In genomic region chr19:35120492-35120891, GRCh38 we compare ENCODE assay signal across 9 cellular contexts. TPM values are rescaled to one million over a fixed set of nuclear protein-coding genes. Genes with fewer than 3 reads are reported as not detected.
DNase-seq lines count a peak whose midpoint lies in the region; ATAC-seq and TF ChIP-seq lines count a peak whose summit lies in the region.
"Had no signal": no experiment of that assay in that cellular context is flagged by ENCODE, and none has a peak within 500 bp of the region (broad histone marks: within the 10 kb centered on the region; RNA-seq: fewer than 3 reads in every experiment).

No MANE protein-coding gene starts in this region.

- TF ChIP-seq CTCF in mucosa of descending colon (IDR thresholded peaks at IDR 0.05) = no peak

- intact Hi-C loops in mucosa of descending colon (cut with DNase I, micrococcal nuclease) = no loop called here

- peak overlapping the region; percentile 83 for H3K27ac ChIP-seq in angular gyrus (ENCODE audit: low read depth, low read length)

- H3K36me3 ChIP-seq in mucosa of descending colon (ENCODE audit: low read depth) = peaks cover 3% of the 10 kb centered on the region

- H3K4me3 ChIP-seq in mucosa of descending colon = no peak overlapping the region

- peaks cover 41% of the 10 kb centered on the region for H3K4me1 ChIP-seq in mucosa of descending colon (ENCODE audit: low read depth)

- ATAC-seq in mucosa of descending colon (peak; percentile 18), GM19035 (IDR thresholded peaks at IDR 0.05; ENCODE audit: unreplicated experiment) (no peak), GM21825 (IDR thresholded peaks at IDR 0.05; ENCODE audit: unreplicated experiment) (no peak)
- ATAC-seq: left cardiac atrium had no signal

- DNase-seq in AG08395 (ENCODE audit: low spot score) (peak; percentile 73), LHCN-M2 (ENCODE audit: low read depth) (peak; percentile 91), mucosa of descending colon (peak in 1 of 3 donors; percentile 65), germinal center (ENCODE audit: low spot score) (no peak)
- no peak for DNase-seq in stimulated activated CD4-positive, alpha-beta T cell treated with anti-CD3 and anti-CD28 coated beads, Interleukin-15, amount 100 ng/mL, for 24 hours
- DNase-seq: left cardiac atrium had no signal

- H3K9me3 ChIP-seq in mucosa of descending colon = no peaks in the 10 kb centered on the region

RNA-seq across cellular contexts. Expression of gene FXYD3, which starts 4.9 kb away (rescaled TPM):
- total RNA-seq in LHCN-M2 (2014; rRNA removed) = not detected in 2 replicates
- not detected for polyA plus RNA-seq in LHCN-M2 (2012)
- 1,000 to 10,000 TPM; 1,086 to 3,973 (median 3,185) TPM for total RNA-seq in mucosa of descending colon

RNA-seq across cellular contexts. Expression of gene LGI4, which starts 14.4 kb away (rescaled TPM):
- total RNA-seq in LHCN-M2 (2014; rRNA removed) = not detected in 2 replicates
- polyA plus RNA-seq in LHCN-M2 (2012) = 0.10 TPM
- total RNA-seq in mucosa of descending colon = 10 to 100 TPM; 14.1 to 38.8 (median 31.1) TPM

RNA-seq across cellular contexts. Expression of gene FXYD1, which starts 18.1 kb away (rescaled TPM):
- total RNA-seq in LHCN-M2 (2014; rRNA removed) = not detected in 2 replicates
- polyA plus RNA-seq in LHCN-M2 (2012) = 1.8 TPM
- 10 to 100 TPM; 13.3 to 71.0 (median 15.4) TPM for total RNA-seq in mucosa of descending colon

RNA-seq across cellular contexts. Expression of gene FXYD7, which starts 22.6 kb away (rescaled TPM):
- total RNA-seq in LHCN-M2 (2014; rRNA removed) (not detected in 2 replicates), mucosa of descending colon (1 to 10 TPM in 1 of 3 donors, not detected in 2; 1.5 TPM)
- polyA plus RNA-seq in LHCN-M2 (2012) = 0.09 TPM
- total RNA-seq: left cardiac atrium had no signal

RNA-seq across cellular contexts. Expression of gene FXYD5, which starts 34.0 kb away (rescaled TPM):
- total RNA-seq in LHCN-M2 (2014; rRNA removed) = 82.0 and 89.8 TPM in 2 replicates
- 180 TPM for polyA plus RNA-seq in LHCN-M2 (2012)
- 10 to 100 TPM in 2 of 3 donors, 1 to 10 TPM in 1; 9.1 to 20.8 (median 17.9) TPM for total RNA-seq in mucosa of descending colon

Comparison
In these comparisons a context has a peak if more than half of its experiments do, and no peak if none do; other contexts are left out.
1. DNase-seq: peak in AG08395 (single experiment) and LHCN-M2 (single experiment); none in stimulated activated CD4-positive, alpha-beta T cell treated with anti-CD3 and anti-CD28 coated beads, Interleukin-15, amount 100 ng/mL, for 24 hours (single experiment) and germinal center (single experiment).
2. RNA of gene FXYD3, which starts 4.9 kb away (total RNA-seq): 1,086 to 3,973 TPM in mucosa of descending colon; not detected in LHCN-M2; every median in the first group is over 1,000 times any median in the second.
3. RNA of gene LGI4, which starts 14.4 kb away (total RNA-seq): 14.1 to 38.8 TPM in mucosa of descending colon; not detected in LHCN-M2; every median in the first group is over 10 times any median in the second.
4. RNA of gene FXYD1, which starts 18.1 kb away (total RNA-seq): 13.3 to 71.0 TPM in mucosa of descending colon; not detected in LHCN-M2; every median in the first group is over 10 times any median in the second.